ENCODE assay signal across 8 cellular contexts in genomic region chr6:116405147-116405546, GRCh38. TPM values are rescaled to one million over a fixed set of nuclear protein-coding genes. Genes with fewer than 3 reads are reported as not detected.
DNase-seq lines count a peak whose midpoint lies in the region; ATAC-seq and TF ChIP-seq lines count a peak whose summit lies in the region.

No MANE protein-coding gene starts in this region.

- peak; percentile 59 for ATAC-seq in GM18861 (IDR thresholded peaks at IDR 0.05; ENCODE audit: unreplicated experiment)
- peak; percentile 67 for ATAC-seq in HG02852 (IDR thresholded peaks at IDR 0.05; ENCODE audit: unreplicated experiment)

- H3K4me3 ChIP-seq in SK-N-SH (ENCODE audit: low read depth in 2 of 2, low read length in 1 of 2), result no peak overlapping the region
- no peak overlapping the region for H3K4me3 ChIP-seq in PC-9

- no peak overlapping the region for H3K9ac ChIP-seq in SK-N-SH

- WGBS in SK-N-SH (ENCODE audit: low lambda C conversion rate), result 37% methylated on average over 5 of the region's 5 CpGs

- intact Hi-C loops in PC-9 (cut with micrococcal nuclease; ENCODE audit: unreplicated experiment), result no loop called here

- no TSS peak for BruUV-seq in PC-9 (replicated peaks; lab: Mats Ljungman, UMichigan)

- H3K4me2 ChIP-seq in SK-N-SH (peak overlapping the region; percentile 23), PC-9 (no peak overlapping the region)

- H3K79me2 ChIP-seq in SK-N-SH (ENCODE audit: insufficient read depth) (peaks cover 60% of the 10 kb centered on the region), PC-9 (ENCODE audit: low read depth) (no peaks in the 10 kb centered on the region)

- TF ChIP-seq CTCF in SK-N-SH (IDR thresholded peaks at IDR 0.05) (no peak), PC-9 (conservative IDR thresholded peaks at IDR 0.05) (no peak)

- POLR2A ChIA-PET in SK-N-SH (lab: Yijun Ruan, JAX) (no interaction called here), PC-9 (lab: Charles Lee; ENCODE audit: unreplicated experiment) (no interaction called here)

- CTCF ChIA-PET in SK-N-SH (lab: Yijun Ruan, JAX), result interaction anchor here (1.5 kb wide), 1 partner anchor 9 kb away, joined by 3 read pairs; no protein-coding TSS in a partner anchor
- CTCF ChIA-PET in PC-9 (lab: Charles Lee), result interaction anchor here (0.6 kb wide), 1 partner anchor 10 kb away, joined by 3 read pairs; no protein-coding TSS in a partner anchor

- H3K9me2 ChIP-seq in SK-N-SH, result no peaks in the 10 kb centered on the region
- no peaks in the 10 kb centered on the region for H3K9me2 ChIP-seq in PC-9 (ENCODE audit: insufficient read depth)

- no peak for TF ChIP-seq RAD21 in SK-N-SH (IDR thresholded peaks at IDR 0.05; ENCODE audit: low read length)

- peaks cover 10 to 18% of the 10 kb centered on the region in 2 experiments; a peak in 3 of 4 replicates for H3K4me1 ChIP-seq in SK-N-SH (ENCODE audit: control insufficient read depth in 1 of 2, insufficient read depth in 2 of 2, low read depth in 1 of 2, low read length in 1 of 2)
- no peaks in the 10 kb centered on the region for H3K4me1 ChIP-seq in PC-9 (replicated peaks; ENCODE audit: insufficient read depth)

- TF ChIP-seq EP300 in SK-N-SH (IDR thresholded peaks at IDR 0.05; ENCODE audit: borderline replicate concordance in 1 of 2, low read depth in 1 of 2, low read length in 1 of 2), result no peak

- H2AFZ ChIP-seq in SK-N-SH (ENCODE audit: low read depth), result no peak overlapping the region
- no peak overlapping the region for H2AFZ ChIP-seq in PC-9

- H4K20me1 ChIP-seq in SK-N-SH (ENCODE audit: insufficient read depth) (no peaks in the 10 kb centered on the region), PC-9 (ENCODE audit: insufficient read depth) (no peaks in the 10 kb centered on the region)

- H3F3A ChIP-seq in SK-N-SH (replicated peaks; ENCODE audit: insufficient read depth) (peaks cover 5% of the 10 kb centered on the region), PC-9 (ENCODE audit: insufficient read depth, low read depth) (no peaks in the 10 kb centered on the region)

- H3K27ac ChIP-seq in SK-N-SH (ENCODE audit: low read depth in 2 of 2, low read length in 1 of 2), result peak overlapping the region; percentile 45 to 86
- no peak overlapping the region for H3K27ac ChIP-seq in PC-9

- no peak for TF ChIP-seq POLR2A in erythroblast (IDR thresholded peaks at IDR 0.05; ENCODE audit: low read length)

- peaks cover 0 to 7% of the 10 kb centered on the region in 2 experiments for H3K36me3 ChIP-seq in SK-N-SH (replicated peaks in 1 of 2; ENCODE audit: control insufficient read depth in 1 of 2, insufficient read depth in 2 of 2, low read length in 1 of 2)
- 0 out of 2 replicates have a peak, but pooled peaks cover 4% of the 10 kb centered on the region for H3K36me3 ChIP-seq in PC-9 (ENCODE audit: low read depth)

- DNase-seq in SK-N-SH (peak; percentile 34), myocyte (ENCODE audit: low read depth) (peak; percentile 59), hippocampal formation (lab: John Stamatoyannopoulos, UW) (no peak), PC-9 (no peak), erythroblast (lab: John Stamatoyannopoulos, UW) (no peak)
- DNase-seq in central memory CD4-positive, alpha-beta T cell, result no peak

- no peaks in the 10 kb centered on the region for H3K27me3 ChIP-seq in SK-N-SH (ENCODE audit: insufficient read depth)
- H3K27me3 ChIP-seq in PC-9 (ENCODE audit: insufficient read depth, low read depth), result no peaks in the 10 kb centered on the region

- H3K9me3 ChIP-seq in SK-N-SH, result no peaks in the 10 kb centered on the region
- H3K9me3 ChIP-seq in PC-9 (ENCODE audit: insufficient read depth, low read depth), result no peaks in the 10 kb centered on the region

TF ChIP-seq in SK-N-SH, 30 proteins besides CTCF, POLR2A, EP300 and RAD21 (continues in another document):
- TF ChIP-seq RCOR1 (IDR thresholded peaks at IDR 0.05; ENCODE audit: low read length), result no peak
- TF ChIP-seq FOSL2 (IDR thresholded peaks at IDR 0.05; ENCODE audit: borderline replicate concordance, low read depth), result no peak
- no peak for TF ChIP-seq ELF1 (IDR thresholded peaks at IDR 0.05)
- TF ChIP-seq NRF1 (IDR thresholded peaks at IDR 0.05; ENCODE audit: low read depth, low read length), result no peak
- no peak for TF ChIP-seq GATA2 (CRISPR knock-in tag; IDR thresholded peaks at IDR 0.05)
- TF ChIP-seq RXRA (IDR thresholded peaks at IDR 0.05; ENCODE audit: borderline replicate concordance, low read depth), result no peak
- no peak for TF ChIP-seq NFIC (IDR thresholded peaks at IDR 0.05; ENCODE audit: borderline replicate concordance)
- no peak for TF ChIP-seq SMC3 (IDR thresholded peaks at IDR 0.05; ENCODE audit: low read depth, low read length)
- no peak for TF ChIP-seq TEAD4 (IDR thresholded peaks at IDR 0.05; ENCODE audit: borderline replicate concordance, insufficient read depth)
- TF ChIP-seq GABPA (IDR thresholded peaks at IDR 0.05; ENCODE audit: low read depth), result no peak
- peak; percentile 78; the same call in 1 of the 2 replicates for TF ChIP-seq MXI1 (IDR thresholded peaks at IDR 0.05; ENCODE audit: low read depth, low read length)
- peak; percentile 86 for TF ChIP-seq TCF12 (IDR thresholded peaks at IDR 0.05)
- peak; percentile 37; the same call in 1 of the 2 replicates for TF ChIP-seq POLR2AphosphoS5 (IDR thresholded peaks at IDR 0.05; ENCODE audit: low read depth, low read length)
- TF ChIP-seq YY1 (IDR thresholded peaks at IDR 0.05; ENCODE audit: low read depth), result peak; percentile 36; the same call in 1 of the 2 replicates
- TF ChIP-seq MEF2A (IDR thresholded peaks at IDR 0.05; ENCODE audit: borderline replicate concordance, low read depth), result no peak
- no peak for TF ChIP-seq EZH2phosphoT487 (IDR thresholded peaks at IDR 0.05; ENCODE audit: borderline replicate concordance, low read depth)
- TF ChIP-seq FOXM1 (IDR thresholded peaks at IDR 0.05; ENCODE audit: low read depth), result no peak
- TF ChIP-seq MAX (IDR thresholded peaks at IDR 0.05; ENCODE audit: low read depth), result no peak
- TF ChIP-seq FOXJ3 (CRISPR knock-in tag; IDR thresholded peaks at IDR 0.05), result no peak
- no peak for TF ChIP-seq SIN3A (IDR thresholded peaks at IDR 0.05; ENCODE audit: borderline replicate concordance, low read depth, low read length)
- TF ChIP-seq REST (IDR thresholded peaks at IDR 0.05; ENCODE audit: low read depth, low read length), result 0 out of 2 replicates have a peak, but pooled peaks have one; percentile 39
- TF ChIP-seq CHD2 (IDR thresholded peaks at IDR 0.05; ENCODE audit: low read length, partially characterized antibody), result peak; percentile 24
- TF ChIP-seq USF2 (IDR thresholded peaks at IDR 0.05; ENCODE audit: borderline replicate concordance, low read depth, low read length), result no peak

RNA-seq across cellular contexts. Expression of gene DSE, which starts 34.4 kb away (rescaled TPM):
- polyA plus RNA-seq in SK-N-SH (2012; rRNA removed), result 12.7 and 17.4 TPM in 2 replicates
- 13.5 and 13.9 TPM in 2 replicates for polyA plus RNA-seq in SK-N-SH (2012; cell fraction: cytosol; rRNA removed)
- 19.6 and 19.8 TPM in 2 replicates for polyA plus RNA-seq in SK-N-SH (2012; cell fraction: nucleus; rRNA removed)
- total RNA-seq in myocyte, result 31.6 and 32.5 TPM in 2 replicates
- polyA plus RNA-seq in myocyte (2012), result 49.9 TPM
- 28.5 and 43.3 TPM in 2 replicates for total RNA-seq in PC-9 (2021)

RNA-seq across cellular contexts. Expression of gene CALHM6, which starts 56.0 kb away (rescaled TPM):
- 0.31 and 0.51 TPM in 2 replicates for polyA plus RNA-seq in SK-N-SH (2012; rRNA removed)
- 0.39 and 0.71 TPM in 2 replicates for polyA plus RNA-seq in SK-N-SH (2012; cell fraction: cytosol; rRNA removed)
- 0.29 TPM in 1 of 2 replicates, not detected in the other for polyA plus RNA-seq in SK-N-SH (2012; cell fraction: nucleus; rRNA removed)
- 0.31 TPM in 1 of 2 replicates, not detected in the other for total RNA-seq in myocyte
- 1.7 TPM for polyA plus RNA-seq in myocyte (2012)
- total RNA-seq in PC-9 (2021), result not detected in 2 replicates

Comparison
In these comparisons a context has a peak if more than half of its experiments do, and no peak if none do; other contexts are left out.
1. DNase-seq: peak in SK-N-SH (single experiment) and myocyte (single experiment); none in hippocampal formation (0 of 2), PC-9 (0 of 2), central memory CD4-positive, alpha-beta T cell (single experiment) and erythroblast (0 of 2).